ENCODE assay signal across 34 cellular contexts in the genomic region with DNA sequence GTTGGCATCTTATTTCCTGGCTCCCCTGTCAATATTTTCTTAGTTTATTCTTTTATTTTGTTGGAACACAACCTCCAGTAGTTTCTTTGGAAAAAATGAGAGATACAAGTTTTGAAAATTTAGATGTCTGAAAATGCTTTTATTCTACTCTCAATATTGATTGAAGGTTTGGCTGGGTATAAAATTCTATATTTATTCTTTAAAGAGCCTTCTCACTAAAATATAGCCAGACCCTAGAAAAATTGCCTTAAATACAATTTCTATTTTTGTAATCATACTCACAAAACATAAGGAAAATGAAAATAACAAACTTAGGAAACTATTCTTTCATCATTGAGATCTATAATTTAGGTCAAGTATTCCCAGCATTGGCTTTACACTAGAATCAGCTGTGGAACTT.
"Had no signal": no experiment of that assay in that cellular context is flagged by ENCODE, and none has a peak within 500 bp of the region (broad histone marks: within the 10 kb centered on the region; RNA-seq: fewer than 3 reads in every experiment).

No MANE protein-coding gene starts in this region.

- DNase-seq: Karpas-422, Kasumi-1, MG63, MM.1S, MV-4-11, NCI-H1048, NCI-H1092, NCI-H1092 treated with DMSO at 0.1 percent for 48 hours, NCI-H1105, NCI-H1105 treated with DMSO at 0.1 percent for 48 hours, NCI-H1417, NCI-H1417 treated with DMSO at 0.1 percent for 48 hours, NCI-H1436, NCI-H1436 treated with DMSO at 0.1 percent for 48 hours, NCI-H146, NCI-H1694, NCI-H1694 treated with DMSO at 0.1 percent for 48 hours, NCI-H187, NCI-H187 treated with DMSO at 0.1 percent for 48 hours, NCI-H1930, NCI-H2029, NCI-H2029 treated with DMSO at 0.1 percent for 48 hours, NCI-H2081, NCI-H2081 treated with DMSO at 0.1 percent for 48 hours, NCI-H2107, NCI-H2171, NCI-H2171 treated with DMSO at 0.1 percent for 48 hours, NCI-H2227 treated with DMSO at 0.1 percent for 48 hours, NCI-H345, NCI-H446, NCI-H446 treated with DMSO at 0.1 percent for 48 hours, NCI-H510A, NCI-H510A treated with DMSO at 0.1 percent for 48 hours, NCI-H524 had no signal

- H3K4me3 ChIP-seq: MG63 had no signal

- H3K36me3 ChIP-seq: MG63 had no signal

- H3K27me3 ChIP-seq: MG63 had no signal
